Comparison of ENCODE assay signal across 12 cellular contexts in genomic region chr17:21278304-21279197, GRCh38. TPM values are rescaled to one million over a fixed set of nuclear protein-coding genes. Genes with fewer than 3 reads are reported as not detected.
DNase-seq lines count a peak whose midpoint lies in the region; ATAC-seq and TF ChIP-seq lines count a peak whose summit lies in the region.
"Had no signal": no experiment of that assay in that cellular context is flagged by ENCODE, and none has a peak within 500 bp of the region (broad histone marks: within the 10 kb centered on the region; RNA-seq: fewer than 3 reads in every experiment).

No MANE protein-coding gene starts in this region.

- no peaks in the 10 kb centered on the region for H3K27me3 ChIP-seq in Peyer's patch
- H3K27me3 ChIP-seq in gastrocnemius medialis, result no peaks in the 10 kb centered on the region
- no peaks in the 10 kb centered on the region for H3K27me3 ChIP-seq in esophagus muscularis mucosa

- peak overlapping the region in 2 of 4 donors; percentile 51 to 74 for H3K27ac ChIP-seq in Peyer's patch
- peak overlapping the region; percentile 68 to 99 (median 83) for H3K27ac ChIP-seq in gastrocnemius medialis
- H3K27ac ChIP-seq in esophagus muscularis mucosa (replicated peaks in 1 of 4), result peak overlapping the region in 2 of 4 donors; percentile 12 to 29
- H3K27ac ChIP-seq: 22Rv1 had no signal

- TF ChIP-seq POLR2A in Peyer's patch (IDR thresholded peaks at IDR 0.05) (no peak), gastrocnemius medialis (IDR thresholded peaks at IDR 0.05) (no peak), esophagus muscularis mucosa (IDR thresholded peaks at IDR 0.05; ENCODE audit: low read depth) (no peak)

- no peak for TF ChIP-seq EP300 in esophagus muscularis mucosa (IDR thresholded peaks at IDR 0.05)

- ATAC-seq in gastrocnemius medialis, result peak; percentile 29 to 39
- ATAC-seq: GM12878, left cardiac atrium had no signal

- no peaks in the 10 kb centered on the region for H3K9me3 Mint-ChIP-seq in chondrocyte (ENCODE audit: low read depth)

- H3K36me3 ChIP-seq in Peyer's patch, result no peaks in the 10 kb centered on the region
- no peaks in the 10 kb centered on the region for H3K36me3 ChIP-seq in gastrocnemius medialis
- no peaks in the 10 kb centered on the region for H3K36me3 ChIP-seq in esophagus muscularis mucosa

- in situ Hi-C loops in gastrocnemius medialis (cut with MboI; ENCODE audit: low sequenced_read_pairs in 4 of 4), result loop anchor here in 1 of 4 donors (10.0 kb wide), 1 partner anchor 244 kb away; no protein-coding TSS in a partner anchor

- peak; percentile 19 for DNase-seq in DMS53 (lab: John Stamatoyannopoulos, UW)
- DNase-seq in DMS53 treated with DMSO at 0.1 percent for 48 hours (lab: John Stamatoyannopoulos, UW; ENCODE audit: unreplicated experiment), result no peak
- DNase-seq in Peyer's patch, result peak; percentile 62 to 88 (median 82)
- no peak for DNase-seq in chondrocyte (ENCODE audit: low spot score)
- peak; percentile 78 to 89 for DNase-seq in gastrocnemius medialis
- DNase-seq in DMS79 treated with DMSO at 0.1 percent for 48 hours (lab: John Stamatoyannopoulos, UW), result no peak
- DNase-seq in esophagus muscularis mucosa (ENCODE audit: extremely low spot score), result no peak
- no peak for DNase-seq in ureter (ENCODE audit: low spot score)
- DNase-seq: cortex of kidney, left cardiac atrium had no signal

- no peak overlapping the region for H3K4me3 Mint-ChIP-seq in chondrocyte (ENCODE audit: unreplicated experiment)

- H3K27me3 Mint-ChIP-seq in chondrocyte (ENCODE audit: low read depth), result no peaks in the 10 kb centered on the region

- intact Hi-C loops in gastrocnemius medialis (cut with DNase I; ENCODE audit: low total_unique reads), result loop anchor here (2.0 to 5.0 kb wide), 3 partner anchors 26 to 70 kb away; partner anchors contain the start of gene NATD1
- intact Hi-C loops in esophagus muscularis mucosa (cut with DNase I), result loop anchor here (2.0 to 5.0 kb wide), 2 partner anchors 26 to 179 kb away; partner anchors contain the start of gene NATD1

- TF ChIP-seq CTCF in Peyer's patch (IDR thresholded peaks at IDR 0.05) (peak in 3 of 6 experiments; percentile 31 to 51 (median 41)), chondrocyte (IDR thresholded peaks at IDR 0.05) (peak; percentile 8), gastrocnemius medialis (IDR thresholded peaks at IDR 0.05 in 4 of 5, conservative IDR thresholded peaks at IDR 0.05 in 1 of 5) (peak in 4 of 5 experiments; percentile 26 to 53 (median 32)), esophagus muscularis mucosa (IDR thresholded peaks at IDR 0.05) (no peak)

- H3K4me1 ChIP-seq in Peyer's patch (peaks cover 0 to 15% (median 3%) of the 10 kb centered on the region in 4 donors), gastrocnemius medialis (peaks cover 47 to 48% of the 10 kb centered on the region in 2 donors), esophagus muscularis mucosa (peaks cover 21 to 64% (median 55%) of the 10 kb centered on the region in 4 donors)

- H3K27ac Mint-ChIP-seq in chondrocyte (ENCODE audit: unreplicated experiment), result no peak overlapping the region

- no peaks in the 10 kb centered on the region for H3K36me3 Mint-ChIP-seq in chondrocyte (ENCODE audit: low read depth)

- WGBS in esophagus muscularis mucosa, result 64% methylated on average over 11 of the region's 11 CpGs

- H3K4me1 Mint-ChIP-seq in chondrocyte (ENCODE audit: low read depth), result peaks cover 39% of the 10 kb centered on the region

- H3K4me3 ChIP-seq in Peyer's patch (no peak overlapping the region), gastrocnemius medialis (no peak overlapping the region), esophagus muscularis mucosa (no peak overlapping the region)
- H3K4me3 ChIP-seq: GM12878 had no signal

- H3K9me3 ChIP-seq in Peyer's patch (no peaks in the 10 kb centered on the region), gastrocnemius medialis (no peaks in the 10 kb centered on the region), esophagus muscularis mucosa (no peaks in the 10 kb centered on the region)

RNA-seq across cellular contexts. Expression of gene MAP2K3, which starts 6.0 kb away (rescaled TPM):
- total RNA-seq in Peyer's patch (100 to 1,000 TPM in 2 of 4 donors, 10 to 100 TPM in 2; 54.5 to 133 (median 102) TPM), chondrocyte (31.3 to 38.3 TPM (median 35.9 TPM) in 3 replicates), gastrocnemius medialis (100 to 1,000 TPM in 1 of 4 donors, 10 to 100 TPM in 3; 15.7 to 170 (median 63.8) TPM), esophagus muscularis mucosa (10 to 100 TPM; 23.3 to 42.4 (median 30.5) TPM), ureter (55.2 TPM)

RNA-seq across cellular contexts. Expression of gene NATD1, which starts 25.3 kb away (rescaled TPM):
- total RNA-seq in Peyer's patch (10 to 100 TPM in 2 of 4 donors, 1 to 10 TPM in 2; 5.0 to 11.4 (median 10.1) TPM), chondrocyte (8.2 to 18.6 TPM (median 17.2 TPM) in 3 replicates), gastrocnemius medialis (10 to 100 TPM; 10.1 to 21.2 (median 15.5) TPM), esophagus muscularis mucosa (10 to 100 TPM; 12.3 to 26.2 (median 18.1) TPM), ureter (5.6 TPM)

Comparison
In these comparisons a context has a peak if more than half of its experiments do, and no peak if none do; other contexts are left out.
1. DNase-seq: peak in DMS53 (single experiment), Peyer's patch (3 of 3) and gastrocnemius medialis (2 of 2); none in DMS53 treated with DMSO at 0.1 percent for 48 hours (single experiment), chondrocyte (single experiment), DMS79 treated with DMSO at 0.1 percent for 48 hours (single experiment), esophagus muscularis mucosa (single experiment) and ureter (single experiment).
2. CTCF ChIP-seq: peak in chondrocyte (single experiment) and gastrocnemius medialis (4 of 5); none in esophagus muscularis mucosa (0 of 3).